Comparison of ENCODE assay signal across 1 cellular context in genomic region chr3:49469876-49470713, GRCh38.
TF ChIP-seq lines count a peak whose summit lies in the region.

Gene DAG1, plus strand, starts transcription at chr3:49470267. Its CDS starts 40,268 bp downstream, at chr3:49510535.

TF ChIP-seq in GM12878, 131 proteins besides CTCF, POLR2A, EP300 and RAD21 (continued from another document and continues in another):
- TF ChIP-seq CUX1 (IDR thresholded peaks at IDR 0.05; ENCODE audit: insufficient replicate concordance, low read depth, low read length) (no peak), RB1 (IDR thresholded peaks at IDR 0.05; ENCODE audit: borderline replicate concordance) (peak; percentile 97; the same call in 1 of the 2 replicates), PRDM15 (CRISPR knock-in tag; IDR thresholded peaks at IDR 0.05) (no peak), E2F8 (IDR thresholded peaks at IDR 0.05; ENCODE audit: low read depth, partially characterized antibody) (no peak), PKNOX1 (IDR thresholded peaks at IDR 0.05) (peak; percentile 74), BCL11A (IDR thresholded peaks at IDR 0.05; ENCODE audit: low read depth, low read length) (no peak), ZNF207 (IDR thresholded peaks at IDR 0.05; ENCODE audit: borderline replicate concordance) (0 out of 2 replicates have a peak, but pooled peaks have one; percentile 88), TBL1XR1 (IDR thresholded peaks at IDR 0.05; ENCODE audit: low read depth, low read length) (no peak), IRF3 (IDR thresholded peaks at IDR 0.05) (peak; percentile 68), SMC3 (IDR thresholded peaks at IDR 0.05; ENCODE audit: borderline replicate concordance, low read length) (no peak), ZBTB33 (IDR thresholded peaks at IDR 0.05) (no peak; the same call in 1 of the 2 replicates), RBBP5 (conservative IDR thresholded peaks at IDR 0.05) (no peak), MYC (IDR thresholded peaks at IDR 0.05; ENCODE audit: insufficient read depth, insufficient read length, insufficient replicate concordance, low read length, severe bottlenecking) (peak; percentile 35), EED (IDR thresholded peaks at IDR 0.05; ENCODE audit: low read depth) (0 out of 2 replicates have a peak, but pooled peaks have one; percentile 13), CBX5 (IDR thresholded peaks at IDR 0.05; ENCODE audit: low read depth) (no peak), BMI1 (IDR thresholded peaks at IDR 0.05; ENCODE audit: borderline replicate concordance) (no peak), KDM1A (IDR thresholded peaks at IDR 0.05; ENCODE audit: borderline replicate concordance) (no peak), BHLHE40 (IDR thresholded peaks at IDR 0.05; ENCODE audit: borderline replicate concordance in 1 of 2, low read depth in 2 of 2, low read length in 1 of 2) (peak; percentile 12 to 77; a peak in 3 of 4 replicates), PBX3 (IDR thresholded peaks at IDR 0.05; ENCODE audit: insufficient replicate concordance, low read depth, low read length) (peak; percentile 83), MLLT1 (IDR thresholded peaks at IDR 0.05) (no peak), POLR2AphosphoS2 (IDR thresholded peaks at IDR 0.05; ENCODE audit: low read depth, low read length) (peak; percentile 58), NFYA (IDR thresholded peaks at IDR 0.05; ENCODE audit: borderline replicate concordance, low read depth, low read length) (no peak), TARDBP (IDR thresholded peaks at IDR 0.05; ENCODE audit: borderline replicate concordance) (no peak), ESRRA (IDR thresholded peaks at IDR 0.05; ENCODE audit: low read length) (no peak), RELB (IDR thresholded peaks at IDR 0.05; ENCODE audit: low read depth) (no peak), ZSCAN29 (IDR thresholded peaks at IDR 0.05) (no peak), NR2C2 (IDR thresholded peaks at IDR 0.05; ENCODE audit: borderline replicate concordance, control insufficient read depth, insufficient read length, low read depth) (no peak), TAF1 (IDR thresholded peaks at IDR 0.05; ENCODE audit: borderline replicate concordance, low read depth, low read length) (peak; percentile 18; the same call in 1 of the 2 replicates), ZNF217 (IDR thresholded peaks at IDR 0.05) (no peak), MTA3 (IDR thresholded peaks at IDR 0.05; ENCODE audit: borderline replicate concordance, low read length) (no peak), IRF5 (IDR thresholded peaks at IDR 0.05; ENCODE audit: borderline replicate concordance) (no peak), CREM (IDR thresholded peaks at IDR 0.05; ENCODE audit: low read depth) (no peak), CHD4 (IDR thresholded peaks at IDR 0.05) (no peak)
